In the genomic region with DNA sequence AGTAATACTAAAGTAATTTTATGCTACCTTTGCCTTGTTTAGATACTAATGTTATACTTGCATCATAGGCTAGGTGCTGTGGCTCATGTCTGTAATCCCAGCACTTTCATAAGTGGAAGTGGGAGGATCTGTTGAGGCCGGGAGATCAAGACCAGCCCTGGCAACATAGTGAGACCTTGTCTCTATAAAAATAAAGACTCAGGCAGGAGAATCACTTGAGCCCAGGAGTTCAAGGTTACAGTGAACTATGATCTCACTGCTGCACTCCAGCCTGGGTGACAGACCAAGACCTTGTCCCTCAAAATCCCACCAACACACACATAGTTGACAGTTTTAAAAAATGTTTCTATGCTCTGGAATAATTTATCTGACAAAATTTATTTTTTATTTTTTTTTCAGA, we compare ENCODE assay signal across 6 cellular contexts.
"Had no signal": no experiment of that assay in that cellular context is flagged by ENCODE, and none has a peak within 500 bp of the region (broad histone marks: within the 10 kb centered on the region; RNA-seq: fewer than 3 reads in every experiment).

No MANE protein-coding gene starts in this region.

- H3K27ac ChIP-seq: HL-60, KMS-11 had no signal

- FAIRE-seq: K562 had no signal

- H3K4me3 ChIP-seq: K562 had no signal

- ATAC-seq: K562 had no signal

- H3K9ac ChIP-seq: KMS-11 had no signal

- H3K4me2 ChIP-seq: KMS-11 had no signal

- DNase-seq: IMR-90, KBM-7, KG1 had no signal
